ENCODE assay signal across 25 cellular contexts in genomic region chr1:89942014-89942413, GRCh38.
"Had no signal": no experiment of that assay in that cellular context is flagged by ENCODE, and none has a peak within 500 bp of the region (broad histone marks: within the 10 kb centered on the region; RNA-seq: fewer than 3 reads in every experiment).

No MANE protein-coding gene starts in this region.

- H3K9ac ChIP-seq: parathyroid adenoma had no signal

- H3K27me3 Mint-ChIP-seq: activated B cell treated with CpG ODN at 0.5 μM for 24 hours; activated CD4-positive, alpha-beta T cell treated with anti-CD3 and anti-CD28 coated beads for 36 hours; activated naive CD8-positive, alpha-beta T cell treated with anti-CD3 and anti-CD28 coated beads for 36 hours had no signal

- H3K9me3 Mint-ChIP-seq: activated B cell treated with CpG ODN at 0.5 μM for 24 hours; activated naive CD8-positive, alpha-beta T cell treated with anti-CD3 and anti-CD28 coated beads for 36 hours; activated T-cell treated with anti-CD3 and anti-CD28 coated beads, Interleukin-2, amount 50 U/mL, for 4 hours; activated T-helper 2 cell treated with anti-CD3 and anti-CD28 coated beads, Interferon-gamma antibody, Interleukin-2, Interleukin-4, amounts not matched to agents 10 μg/mL and 5 μg/mL and 100 μg/mL, durations not matched to agents 14 hours and 24 hours and 36 hours; endodermal cell; nephron; stimulated activated effector memory CD8-positive, alpha-beta T cell treated with anti-CD3 and anti-CD28 coated beads, Interleukin-12 subunit alpha, Interleukin-12 subunit beta, amount 100 ng/mL, for 72 hours; T-helper 1 cell treated with Interleukin-12 subunit alpha and Interleukin-12 subunit beta and Interleukin-4 antibody, amounts not matched to agents 30 μg/mL and 1 μg/mL, for 36 hours had no signal

- H3K79me2 ChIP-seq: parathyroid adenoma had no signal

- H2AFZ ChIP-seq: parathyroid adenoma had no signal

- H3K4me1 ChIP-seq: parathyroid adenoma had no signal

- DNase-seq: activated B cell treated with CpG ODN at 0.5 μM for 24 hours; activated CD4-positive, alpha-beta T cell treated with anti-CD3 and anti-CD28 coated beads for 36 hours; activated CD4-positive, alpha-beta T cell treated with anti-CD3 and anti-CD28 coated beads, Interleukin-2, amount 50 U/mL, for 4 hours; activated CD8-positive, alpha-beta memory T cell treated with anti-CD3 and anti-CD28 coated beads for 24 hours; activated CD8-positive, alpha-beta memory T cell treated with anti-CD3 and anti-CD28 coated beads, Interleukin-2, amount 50 U/mL, for 4 hours; activated naive CD4-positive, alpha-beta T cell treated with Interleukin-2 at 50 U/mL for 16 hours; activated naive CD8-positive, alpha-beta T cell treated with anti-CD3 and anti-CD28 coated beads for 36 hours; activated T-cell treated with anti-CD3 and anti-CD28 coated beads, Interleukin-2, amount 50 U/mL, for 4 hours; amniotic stem cell; colonic mucosa; endodermal cell; esophagus squamous epithelium; heart left ventricle; islet precursor cell; left colon; small intestine; stimulated activated CD4-positive, alpha-beta T cell treated with anti-CD3 and anti-CD28 coated beads, Interleukin-2, amount 100 ng/mL, for 24 hours; T1000; upper lobe of left lung had no signal

- ATAC-seq: activated CD4-positive, alpha-beta T cell treated with anti-CD3 and anti-CD28 coated beads for 36 hours; activated T-cell treated with anti-CD3 and anti-CD28 coated beads, Interleukin-2, amount 50 U/mL, for 4 hours; stimulated activated effector memory CD8-positive, alpha-beta T cell treated with anti-CD3 and anti-CD28 coated beads, Interleukin-12 subunit alpha, Interleukin-12 subunit beta, amount 100 ng/mL, for 72 hours had no signal

- H3K4me3 ChIP-seq: colonic mucosa, esophagus squamous epithelium, heart left ventricle, thoracic aorta, upper lobe of left lung had no signal

- H3K9me3 ChIP-seq: colonic mucosa, esophagus squamous epithelium, heart left ventricle, thoracic aorta, upper lobe of left lung had no signal

- H3K4me3 Mint-ChIP-seq: activated B cell treated with CpG ODN at 0.5 μM for 24 hours; activated CD4-positive, alpha-beta T cell treated with anti-CD3 and anti-CD28 coated beads for 36 hours; activated naive CD8-positive, alpha-beta T cell treated with anti-CD3 and anti-CD28 coated beads for 36 hours; activated T-cell treated with anti-CD3 and anti-CD28 coated beads, Interleukin-2, amount 50 U/mL, for 4 hours; endodermal cell; nephron; stimulated activated effector memory CD8-positive, alpha-beta T cell treated with anti-CD3 and anti-CD28 coated beads, Interleukin-12 subunit alpha, Interleukin-12 subunit beta, amount 100 ng/mL, for 72 hours; T-helper 1 cell treated with Interleukin-12 subunit alpha and Interleukin-12 subunit beta and Interleukin-4 antibody, amounts not matched to agents 30 μg/mL and 1 μg/mL, for 36 hours had no signal

- H3K27ac Mint-ChIP-seq: activated B cell treated with CpG ODN at 0.5 μM for 24 hours; activated CD4-positive, alpha-beta T cell treated with anti-CD3 and anti-CD28 coated beads for 36 hours; activated naive CD8-positive, alpha-beta T cell treated with anti-CD3 and anti-CD28 coated beads for 36 hours; activated T-helper 2 cell treated with anti-CD3 and anti-CD28 coated beads, Interferon-gamma antibody, Interleukin-2, Interleukin-4, amounts not matched to agents 10 μg/mL and 5 μg/mL and 100 μg/mL, durations not matched to agents 14 hours and 24 hours and 36 hours; endodermal cell; stimulated activated effector memory CD8-positive, alpha-beta T cell treated with anti-CD3 and anti-CD28 coated beads, Interleukin-12 subunit alpha, Interleukin-12 subunit beta, amount 100 ng/mL, for 72 hours; T-helper 1 cell treated with Interleukin-12 subunit alpha and Interleukin-12 subunit beta and Interleukin-4 antibody, amounts not matched to agents 30 μg/mL and 1 μg/mL, for 36 hours had no signal

- H3K36me3 Mint-ChIP-seq: stimulated activated effector memory CD8-positive, alpha-beta T cell treated with anti-CD3 and anti-CD28 coated beads, Interleukin-12 subunit alpha, Interleukin-12 subunit beta, amount 100 ng/mL, for 72 hours had no signal

- H3K27ac ChIP-seq: colonic mucosa, esophagus squamous epithelium, parathyroid adenoma, thoracic aorta had no signal

- H3K36me3 ChIP-seq: colonic mucosa, esophagus squamous epithelium, heart left ventricle, thoracic aorta, upper lobe of left lung had no signal

- H3K4me1 Mint-ChIP-seq: activated naive CD8-positive, alpha-beta T cell treated with anti-CD3 and anti-CD28 coated beads for 36 hours had no signal

- H3K27me3 ChIP-seq: colonic mucosa, esophagus squamous epithelium, heart left ventricle, upper lobe of left lung had no signal
